ENCODE assay signal across 35 cellular contexts in genomic region chr5:118777468-118777746, GRCh38.
"Had no signal": no experiment of that assay in that cellular context is flagged by ENCODE, and none has a peak within 500 bp of the region (broad histone marks: within the 10 kb centered on the region; RNA-seq: fewer than 3 reads in every experiment).

No MANE protein-coding gene starts in this region.

- H3K4me3 Mint-ChIP-seq: activated CD4-positive, alpha-beta T cell treated with anti-CD3 and anti-CD28 coated beads, Interleukin-2, amount 10 ng/mL, durations not matched to agents 24 days and 14 days; activated CD8-positive, alpha-beta T cell treated with anti-CD3 and anti-CD28 coated beads, Interleukin-2, amount 10 ng/mL, durations not matched to agents 7 days and 5 days; activated T-cell treated with anti-CD3 and anti-CD28 coated beads, Interleukin-2, amount 50 U/mL, for 24 hours; brain; T-helper 1 cell treated with Interleukin-12 subunit alpha and Interleukin-12 subunit beta and Interleukin-4 antibody, amounts not matched to agents 30 μg/mL and 1 μg/mL, for 36 hours; T-helper 2 cell treated with Interferon-gamma antibody and Interleukin-4, amounts not matched to agents 5 μg/mL and 100 μg/mL, for 36 hours had no signal

- H3K4me3 ChIP-seq: adrenal gland, Peyer's patch, SJSA1 had no signal

- H3K27me3 ChIP-seq: adrenal gland, Peyer's patch, SJSA1 had no signal

- H3K4me1 Mint-ChIP-seq: activated CD4-positive, alpha-beta T cell treated with anti-CD3 and anti-CD28 coated beads, Interleukin-2, amount 10 ng/mL, durations not matched to agents 24 days and 14 days; brain had no signal

- ATAC-seq: activated CD8-positive, alpha-beta T cell treated with anti-CD3 and anti-CD28 coated beads, Interleukin-2, amount 10 ng/mL, durations not matched to agents 7 days and 5 days; activated naive CD4-positive, alpha-beta T cell treated with anti-CD3 and anti-CD28 coated beads, Interleukin-2, amount 50 U/mL, for 72 hours; PC-3 had no signal

- H3K36me3 ChIP-seq: adrenal gland, Peyer's patch, SJSA1 had no signal

- DNase-seq: activated CD4-positive, alpha-beta T cell treated with anti-CD3 and anti-CD28 coated beads, Interleukin-2, amount 10 ng/mL, durations not matched to agents 24 days and 14 days; activated CD4-positive, alpha-beta T cell treated with anti-CD3 and anti-CD28 coated beads, Interleukin-2, amount 50 U/mL, for 4 hours; activated CD8-positive, alpha-beta T cell treated with anti-CD3 and anti-CD28 coated beads, Interleukin-2, amount 10 ng/mL, durations not matched to agents 7 days and 5 days; activated gamma-delta T cell; activated naive CD4-positive, alpha-beta T cell treated with Interleukin-2 at 50 U/mL for 16 hours; activated T-cell treated with anti-CD3 and anti-CD28 coated beads, Interleukin-2, amount 50 U/mL, for 24 hours; adrenal gland; caudate nucleus; Kasumi-1; KG1; MM.1S; MV-4-11; NCI-H1092; NCI-H1436 treated with DMSO at 0.1 percent for 48 hours; NCI-H1694 treated with DMSO at 0.1 percent for 48 hours; NCI-H2029; NCI-H345; NCI-H510A; NCI-H526; NCI-H748 treated with DMSO at 0.1 percent for 48 hours; NK-92 treated with Interleukin-12 subunit alpha and Interleukin-12 subunit beta, amount 100 ng/mL, for 24 hours; PC-3; Peyer's patch; RPMI8226; SHP77 treated with DMSO at 0.1 percent for 48 hours; SK-N-SH had no signal

- FAIRE-seq: astrocyte, bronchial epithelial cell, TTC549 had no signal

- H3K4me1 ChIP-seq: adrenal gland, Peyer's patch, SJSA1 had no signal

- H3K27ac ChIP-seq: adrenal gland, Peyer's patch, SJSA1 had no signal

- H3K9me3 ChIP-seq: adrenal gland, Peyer's patch, SJSA1, SK-N-SH had no signal

- H3K36me3 Mint-ChIP-seq: activated naive CD4-positive, alpha-beta T cell treated with anti-CD3 and anti-CD28 coated beads, Interleukin-2, amount 50 U/mL, for 72 hours; brain had no signal

- H3K9me3 Mint-ChIP-seq: activated CD4-positive, alpha-beta T cell treated with anti-CD3 and anti-CD28 coated beads, Interleukin-2, amount 10 ng/mL, durations not matched to agents 24 days and 14 days; activated naive CD4-positive, alpha-beta T cell treated with anti-CD3 and anti-CD28 coated beads, Interleukin-2, amount 50 U/mL, for 72 hours; activated T-cell treated with anti-CD3 and anti-CD28 coated beads, Interleukin-2, amount 50 U/mL, for 24 hours; activated T-helper 2 cell treated with anti-CD3 and anti-CD28 coated beads, Interferon-gamma antibody, Interleukin-2, Interleukin-4, amounts not matched to agents 10 μg/mL and 5 μg/mL and 100 μg/mL, durations not matched to agents 14 hours and 24 hours and 36 hours; T-helper 1 cell treated with Interleukin-12 subunit alpha and Interleukin-12 subunit beta and Interleukin-4 antibody, amounts not matched to agents 30 μg/mL and 1 μg/mL, for 36 hours; T-helper 2 cell treated with Interferon-gamma antibody and Interleukin-4, amounts not matched to agents 5 μg/mL and 100 μg/mL, for 36 hours had no signal

- H3K27me3 Mint-ChIP-seq: activated CD4-positive, alpha-beta T cell treated with anti-CD3 and anti-CD28 coated beads, Interleukin-2, amount 10 ng/mL, durations not matched to agents 24 days and 14 days; activated T-cell treated with anti-CD3 and anti-CD28 coated beads, Interleukin-2, amount 50 U/mL, for 24 hours; brain had no signal

- H3K27ac Mint-ChIP-seq: activated CD4-positive, alpha-beta T cell treated with anti-CD3 and anti-CD28 coated beads, Interleukin-2, amount 10 ng/mL, durations not matched to agents 24 days and 14 days; activated CD8-positive, alpha-beta T cell treated with anti-CD3 and anti-CD28 coated beads, Interleukin-2, amount 10 ng/mL, durations not matched to agents 7 days and 5 days; activated naive CD4-positive, alpha-beta T cell treated with anti-CD3 and anti-CD28 coated beads, Interleukin-2, amount 50 U/mL, for 72 hours; activated T-cell treated with anti-CD3 and anti-CD28 coated beads, Interleukin-2, amount 50 U/mL, for 24 hours; activated T-helper 2 cell treated with anti-CD3 and anti-CD28 coated beads, Interferon-gamma antibody, Interleukin-2, Interleukin-4, amounts not matched to agents 10 μg/mL and 5 μg/mL and 100 μg/mL, durations not matched to agents 14 hours and 24 hours and 36 hours; brain; T-helper 1 cell treated with Interleukin-12 subunit alpha and Interleukin-12 subunit beta and Interleukin-4 antibody, amounts not matched to agents 30 μg/mL and 1 μg/mL, for 36 hours; T-helper 2 cell treated with Interferon-gamma antibody and Interleukin-4, amounts not matched to agents 5 μg/mL and 100 μg/mL, for 36 hours had no signal
